1 cellular context compared by ENCODE assay signal in the genomic region with DNA sequence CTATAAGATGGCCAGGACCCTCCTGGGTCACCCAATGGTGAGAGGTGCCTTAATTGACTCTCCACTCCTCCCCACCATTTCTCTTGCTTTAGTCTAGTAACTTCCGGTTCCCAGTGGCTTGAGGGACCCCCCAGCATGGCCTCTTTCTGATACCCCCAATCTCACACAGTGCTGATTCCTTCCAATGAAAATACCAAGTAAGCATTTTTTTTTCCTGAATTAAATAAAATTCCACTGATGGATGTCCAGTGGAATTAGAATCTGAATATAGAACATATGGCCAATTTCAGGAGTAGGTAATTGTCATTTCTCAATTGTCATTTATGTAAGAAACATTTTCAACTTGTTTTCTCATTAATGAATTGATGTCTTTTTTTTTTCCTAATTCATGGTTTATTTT.
TF ChIP-seq lines count a peak whose summit lies in the region.

No MANE protein-coding gene starts in this region.

TF ChIP-seq in HepG2, 621 proteins besides CTCF, POLR2A, EP300 and RAD21:
- TF ChIP-seq PRDM15 (CRISPR knock-in tag; IDR thresholded peaks at IDR 0.05) (no peak), ZNF121 (CRISPR knock-in tag; IDR thresholded peaks at IDR 0.05) (no peak), MAFF (IDR thresholded peaks at IDR 0.05; ENCODE audit: low read depth, low read length) (peak; percentile 53), MAFK (conservative IDR thresholded peaks at IDR 0.05 in 1 of 2, IDR thresholded peaks at IDR 0.05 in 1 of 2; ENCODE audit: low read length in 2 of 2) (peak; percentile 43 to 59; a peak in 3 of 4 replicates)
